In genomic region chr14:61559641-61560201, GRCh38 we compare ENCODE assay signal across 11 cellular contexts.
DNase-seq lines count a peak whose midpoint lies in the region; ATAC-seq and TF ChIP-seq lines count a peak whose summit lies in the region.
"Had no signal": no experiment of that assay in that cellular context is flagged by ENCODE, and none has a peak within 500 bp of the region (broad histone marks: within the 10 kb centered on the region; RNA-seq: fewer than 3 reads in every experiment).

No MANE protein-coding gene starts in this region.

- H3K56ac ChIP-seq in mesendoderm (ENCODE audit: low read length) = no peak overlapping the region

- H3K4me3 Mint-ChIP-seq in brain = no peak overlapping the region
- H3K4me3 Mint-ChIP-seq: activated naive CD4-positive, alpha-beta T cell treated with anti-CD3 and anti-CD28 coated beads for 36 hours had no signal

- no peaks in the 10 kb centered on the region for H3K79me1 ChIP-seq in mesendoderm (ENCODE audit: low read length)

- intact Hi-C loops in Right ventricle myocardium superior (cut with DNase I) (no loop called here), cardiac septum (cut with DNase I) (loop anchor here (5.0 to 10.0 kb wide), 3 partner anchors 32 to 135 kb away; partner anchors contain the start of gene HIF1A)

- H3K4me1 ChIP-seq in mesendoderm (ENCODE audit: control insufficient read depth, low read depth, low read length) (peaks cover 3% of the 10 kb centered on the region), urinary bladder (ENCODE audit: insufficient read depth) (no peaks in the 10 kb centered on the region)

- no peak overlapping the region for H3K18ac ChIP-seq in mesendoderm (ENCODE audit: low read length)

- H3K4me3 ChIP-seq in mesendoderm (ENCODE audit: low read length) (no peak overlapping the region), urinary bladder (ENCODE audit: low read depth, low read length) (no peak overlapping the region)

- no peaks in the 10 kb centered on the region for H3K79me2 ChIP-seq in mesendoderm (ENCODE audit: control insufficient read depth, insufficient read depth, low read length)

- H3K36me3 ChIP-seq in mesendoderm (ENCODE audit: control insufficient read depth, insufficient read depth, low read length) = no peaks in the 10 kb centered on the region
- H3K36me3 ChIP-seq in urinary bladder (ENCODE audit: insufficient read depth) = no peaks in the 10 kb centered on the region

- H2BK120ac ChIP-seq in mesendoderm (ENCODE audit: low read depth, low read length) = no peak overlapping the region

- H3K27me3 ChIP-seq in mesendoderm (ENCODE audit: insufficient read depth, low read length, poor library complexity) = no peaks in the 10 kb centered on the region

- DNase-seq in Right ventricle myocardium superior (no peak), cardiac septum (ENCODE audit: low spot score) (no peak), mesendoderm (peak; percentile 40), D341Med (ENCODE audit: low spot score) (no peak), hepatic stellate cell (ENCODE audit: low spot score) (no peak)
- DNase-seq: activated naive CD4-positive, alpha-beta T cell treated with anti-CD3 and anti-CD28 coated beads for 36 hours; NK-92 treated with Interleukin-12 subunit alpha and Interleukin-12 subunit beta, amount 100 ng/mL, for 24 hours; retina had no signal

- H2BK5ac ChIP-seq in mesendoderm (ENCODE audit: low read length) = no peak overlapping the region

- no peak overlapping the region for H3K4me2 ChIP-seq in mesendoderm (ENCODE audit: low read length)

- TF ChIP-seq CTCF in brain (conservative IDR thresholded peaks at IDR 0.05) = no peak

- no peak overlapping the region for H3K9ac ChIP-seq in mesendoderm (ENCODE audit: low read length)

- peaks cover 10% of the 10 kb centered on the region for H3K27me3 Mint-ChIP-seq in brain

- H4K8ac ChIP-seq in mesendoderm (ENCODE audit: low read depth, low read length) = no peak overlapping the region

- no peak overlapping the region for H3K4ac ChIP-seq in mesendoderm (ENCODE audit: low read depth, low read length)

- H3K36me3 Mint-ChIP-seq in brain = no peaks in the 10 kb centered on the region

- no peak overlapping the region for H2AK5ac ChIP-seq in mesendoderm (ENCODE audit: low read length)

- H2BK15ac ChIP-seq in mesendoderm (replicated peaks; ENCODE audit: low read depth) = no peak overlapping the region

- no peak overlapping the region for H4K5ac ChIP-seq in mesendoderm (ENCODE audit: low read length)

- H3K27ac ChIP-seq in mesendoderm (ENCODE audit: low read depth, low read length) = no peak overlapping the region
- peak overlapping the region; percentile 3 for H3K27ac ChIP-seq in urinary bladder (ENCODE audit: low read depth)

- H3K23ac ChIP-seq in mesendoderm (ENCODE audit: low read length) = no peak overlapping the region

- peaks cover 0 to 7% (median 0%) of the 10 kb centered on the region in 5 experiments for H3K9me3 Mint-ChIP-seq in brain
- H3K9me3 Mint-ChIP-seq: activated naive CD4-positive, alpha-beta T cell treated with anti-CD3 and anti-CD28 coated beads for 36 hours had no signal

- ATAC-seq in Right ventricle myocardium superior (ENCODE audit: poor library complexity) = peak; percentile 34
- ATAC-seq in GM21360 (IDR thresholded peaks at IDR 0.05; ENCODE audit: unreplicated experiment) = no peak

- peaks cover 47% of the 10 kb centered on the region for H3K4me1 Mint-ChIP-seq in brain

- no CpG with 5 or more reads among the region's 14 CpGs for WGBS in mesendoderm (ENCODE audit: extremely low coverage, insufficient coverage, low lambda C conversion rate)
- 88% methylated on average over 14 of the region's 14 CpGs for WGBS in urinary bladder

- peak overlapping the region in 3 of 5 experiments; percentile 56 to 87 (median 65) for H3K27ac Mint-ChIP-seq in brain
- H3K27ac Mint-ChIP-seq: activated naive CD4-positive, alpha-beta T cell treated with anti-CD3 and anti-CD28 coated beads for 36 hours had no signal
